1 cellular context compared by ENCODE assay signal in the genomic region with DNA sequence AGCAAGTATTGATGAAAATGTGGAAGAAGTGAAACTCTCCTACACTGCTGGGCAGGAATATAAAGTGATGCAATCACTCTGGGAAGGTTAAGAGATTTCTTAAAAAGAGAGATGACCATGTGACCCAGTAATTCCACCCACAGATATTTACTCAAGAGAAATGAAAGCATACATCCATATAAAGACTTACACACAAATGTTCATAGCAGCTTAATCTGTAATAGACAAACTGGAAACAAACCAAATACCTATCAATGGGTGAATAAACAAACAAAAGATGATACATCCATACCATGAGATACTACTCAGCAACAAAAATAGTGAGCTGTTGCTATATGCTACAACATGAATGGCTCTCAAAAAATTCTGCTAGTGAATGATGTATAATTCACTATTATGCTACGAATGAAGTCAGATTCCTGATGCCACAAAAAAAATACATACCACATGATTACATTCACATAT.
TF ChIP-seq lines count a peak whose summit lies in the region.

No MANE protein-coding gene starts in this region.

TF ChIP-seq in IMR-90, 13 proteins besides CTCF, POLR2A, EP300 and RAD21:
- TF ChIP-seq MXI1 (IDR thresholded peaks at IDR 0.05; ENCODE audit: borderline replicate concordance, low read depth, low read length) (no peak), RCOR1 (IDR thresholded peaks at IDR 0.05; ENCODE audit: insufficient replicate concordance, low read length) (peak; percentile 66), NFE2L2 (IDR thresholded peaks at IDR 0.05; ENCODE audit: low read depth, low read length) (no peak), RFX5 (IDR thresholded peaks at IDR 0.05; ENCODE audit: low read depth, low read length) (no peak), MAFK (IDR thresholded peaks at IDR 0.05; ENCODE audit: low read depth, low read length) (0 out of 2 replicates have a peak, but pooled peaks have one; percentile 16), SMC3 (IDR thresholded peaks at IDR 0.05; ENCODE audit: low read depth, low read length) (no peak), BHLHE40 (IDR thresholded peaks at IDR 0.05; ENCODE audit: low read depth, low read length) (no peak), CHD1 (IDR thresholded peaks at IDR 0.05; ENCODE audit: low read depth, low read length) (0 out of 2 replicates have a peak, but pooled peaks have one; percentile 16), MAZ (IDR thresholded peaks at IDR 0.05; ENCODE audit: borderline replicate concordance, low read depth, low read length) (no peak), FOS (IDR thresholded peaks at IDR 0.05; ENCODE audit: low read depth, low read length) (peak; percentile 48; the same call in 1 of the 2 replicates), CEBPB (IDR thresholded peaks at IDR 0.05; ENCODE audit: low read depth, low read length) (peak; percentile 99)
- TF ChIP-seq, protein P1, sequence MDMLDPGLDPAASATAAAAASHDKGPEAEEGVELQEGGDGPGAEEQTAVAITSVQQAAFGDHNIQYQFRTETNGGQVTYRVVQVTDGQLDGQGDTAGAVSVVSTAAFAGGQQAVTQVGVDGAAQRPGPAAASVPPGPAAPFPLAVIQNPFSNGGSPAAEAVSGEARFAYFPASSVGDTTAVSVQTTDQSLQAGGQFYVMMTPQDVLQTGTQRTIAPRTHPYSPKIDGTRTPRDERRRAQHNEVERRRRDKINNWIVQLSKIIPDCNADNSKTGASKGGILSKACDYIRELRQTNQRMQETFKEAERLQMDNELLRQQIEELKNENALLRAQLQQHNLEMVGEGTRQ (IDR thresholded peaks at IDR 0.05; ENCODE audit: low read depth, low read length) = peak; percentile 89
- TF ChIP-seq, protein P2, sequence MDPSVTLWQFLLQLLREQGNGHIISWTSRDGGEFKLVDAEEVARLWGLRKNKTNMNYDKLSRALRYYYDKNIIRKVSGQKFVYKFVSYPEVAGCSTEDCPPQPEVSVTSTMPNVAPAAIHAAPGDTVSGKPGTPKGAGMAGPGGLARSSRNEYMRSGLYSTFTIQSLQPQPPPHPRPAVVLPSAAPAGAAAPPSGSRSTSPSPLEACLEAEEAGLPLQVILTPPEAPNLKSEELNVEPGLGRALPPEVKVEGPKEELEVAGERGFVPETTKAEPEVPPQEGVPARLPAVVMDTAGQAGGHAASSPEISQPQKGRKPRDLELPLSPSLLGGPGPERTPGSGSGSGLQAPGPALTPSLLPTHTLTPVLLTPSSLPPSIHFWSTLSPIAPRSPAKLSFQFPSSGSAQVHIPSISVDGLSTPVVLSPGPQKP (IDR thresholded peaks at IDR 0.05; ENCODE audit: borderline replicate concordance, low read depth, low read length) = no peak
